In the genomic region with DNA sequence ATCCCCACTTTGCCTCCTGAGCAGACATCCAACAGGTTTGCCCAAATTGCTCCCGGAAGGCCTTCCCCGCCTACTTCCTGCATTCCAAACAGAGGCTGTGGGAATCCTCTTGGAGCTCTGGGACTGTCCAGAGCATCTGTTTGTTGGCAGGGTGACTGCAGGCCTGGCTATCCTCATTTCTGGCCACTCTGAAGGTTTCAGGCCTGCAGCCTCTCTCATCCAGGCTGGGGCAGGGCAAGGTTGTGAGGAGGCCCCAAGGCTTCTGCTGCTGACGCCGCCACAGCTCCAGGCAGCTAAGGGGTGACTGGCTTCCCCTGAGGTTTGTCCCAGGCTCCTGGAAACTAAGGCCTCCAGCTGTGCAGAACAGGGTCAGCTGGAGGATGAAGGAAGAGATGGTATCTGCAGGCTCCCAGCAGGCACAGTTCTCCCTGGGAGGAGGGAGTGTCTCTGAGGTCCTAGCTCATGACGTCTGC, we compare ENCODE assay signal across 1 cellular context.
TF ChIP-seq lines count a peak whose summit lies in the region.

No MANE protein-coding gene starts in this region.

TF ChIP-seq in HepG2, 621 proteins besides CTCF, POLR2A, EP300 and RAD21 (continued from another document and continues in another):
- TF ChIP-seq ZNF33B (CRISPR knock-in tag; IDR thresholded peaks at IDR 0.05) (no peak), ZNF558 (CRISPR knock-in tag; IDR thresholded peaks at IDR 0.05; ENCODE audit: borderline replicate concordance) (no peak), NRL (CRISPR knock-in tag; IDR thresholded peaks at IDR 0.05; ENCODE audit: borderline replicate concordance) (peak; percentile 66; the same call in 1 of the 2 replicates), ZIK1 (CRISPR knock-in tag; IDR thresholded peaks at IDR 0.05; ENCODE audit: borderline replicate concordance, low read depth) (no peak), ZEB1 (IDR thresholded peaks at IDR 0.05; ENCODE audit: insufficient replicate concordance, low read depth) (peak; percentile 17), MTA3 (CRISPR knock-in tag; IDR thresholded peaks at IDR 0.05) (no peak), TCF12 (IDR thresholded peaks at IDR 0.05) (no peak), TCF12 (CRISPR knock-in tag; IDR thresholded peaks at IDR 0.05) (no peak), ETV5 (CRISPR knock-in tag; IDR thresholded peaks at IDR 0.05; ENCODE audit: borderline replicate concordance) (peak; percentile 85), ZFY (CRISPR knock-in tag; IDR thresholded peaks at IDR 0.05) (peak; percentile 48; the same call in 1 of the 2 replicates), SPEN (CRISPR knock-in tag; IDR thresholded peaks at IDR 0.05; ENCODE audit: low read depth) (no peak), PHF21A (CRISPR knock-in tag; IDR thresholded peaks at IDR 0.05) (0 out of 2 replicates have a peak, but pooled peaks have one; percentile 43), MTF2 (CRISPR knock-in tag; IDR thresholded peaks at IDR 0.05; ENCODE audit: borderline replicate concordance) (no peak), TEAD3 (CRISPR knock-in tag; optimal IDR thresholded peaks at IDR 0.05; ENCODE audit: borderline replicate concordance) (peak; percentile 83), ELF1 (CRISPR knock-in tag; IDR thresholded peaks at IDR 0.05) (peak; percentile 50), ZNF317 (CRISPR knock-in tag; IDR thresholded peaks at IDR 0.05) (no peak), ELF3 (CRISPR knock-in tag; IDR thresholded peaks at IDR 0.05) (peak; percentile 47; the same call in 1 of the 2 replicates), NR2F6 (IDR thresholded peaks at IDR 0.05) (no peak), NR2F6 (CRISPR knock-in tag; IDR thresholded peaks at IDR 0.05) (0 out of 2 replicates have a peak, but pooled peaks have one; percentile 17), MED13 (CRISPR knock-in tag; IDR thresholded peaks at IDR 0.05) (no peak), NR2C2 (CRISPR knock-in tag; IDR thresholded peaks at IDR 0.05; ENCODE audit: borderline replicate concordance) (no peak), ZNF644 (CRISPR knock-in tag; IDR thresholded peaks at IDR 0.05; ENCODE audit: low read depth) (no peak), SMAD1 (CRISPR knock-in tag; IDR thresholded peaks at IDR 0.05; ENCODE audit: borderline replicate concordance, low read depth) (no peak), SALL1 (CRISPR knock-in tag; IDR thresholded peaks at IDR 0.05) (0 out of 2 replicates have a peak, but pooled peaks have one; percentile 16), HOXA7 (CRISPR knock-in tag; IDR thresholded peaks at IDR 0.05) (no peak), ZNF501 (CRISPR knock-in tag; IDR thresholded peaks at IDR 0.05) (no peak), NCOA5 (CRISPR knock-in tag; IDR thresholded peaks at IDR 0.05) (no peak), ZNF180 (CRISPR knock-in tag; IDR thresholded peaks at IDR 0.05; ENCODE audit: borderline replicate concordance, low read depth) (no peak), HOXA5 (CRISPR knock-in tag; IDR thresholded peaks at IDR 0.05) (no peak), LCORL (IDR thresholded peaks at IDR 0.05) (peak; percentile 34; the same call in 1 of the 2 replicates), LCORL (CRISPR knock-in tag; IDR thresholded peaks at IDR 0.05) (peak; percentile 53; the same call in 1 of the 2 replicates), ZFX (CRISPR knock-in tag; IDR thresholded peaks at IDR 0.05; ENCODE audit: low read depth) (peak; percentile 56; the same call in 1 of the 2 replicates), ZNF83 (CRISPR knock-in tag; IDR thresholded peaks at IDR 0.05; ENCODE audit: borderline replicate concordance) (no peak), MAFF (IDR thresholded peaks at IDR 0.05; ENCODE audit: low read depth, low read length) (no peak), HIVEP1 (CRISPR knock-in tag; IDR thresholded peaks at IDR 0.05) (no peak), IKZF1 (IDR thresholded peaks at IDR 0.05) (no peak), NCOA2 (CRISPR knock-in tag; IDR thresholded peaks at IDR 0.05) (0 out of 2 replicates have a peak, but pooled peaks have one; percentile 10), SP5 (CRISPR knock-in tag; IDR thresholded peaks at IDR 0.05; ENCODE audit: borderline replicate concordance, low read depth) (peak; percentile 96), ZNF839 (CRISPR knock-in tag; IDR thresholded peaks at IDR 0.05; ENCODE audit: borderline replicate concordance) (no peak), GATAD2A (CRISPR knock-in tag; IDR thresholded peaks at IDR 0.05) (no peak), HDAC2 (CRISPR knock-in tag; IDR thresholded peaks at IDR 0.05) (peak; percentile 54; the same call in 1 of the 2 replicates)
- TF ChIP-seq, protein P1, sequence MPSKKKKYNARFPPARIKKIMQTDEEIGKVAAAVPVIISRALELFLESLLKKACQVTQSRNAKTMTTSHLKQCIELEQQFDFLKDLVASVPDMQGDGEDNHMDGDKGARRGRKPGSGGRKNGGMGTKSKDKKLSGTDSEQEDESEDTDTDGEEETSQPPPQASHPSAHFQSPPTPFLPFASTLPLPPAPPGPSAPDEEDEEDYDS (CRISPR knock-in tag; IDR thresholded peaks at IDR 0.05): no peak
- TF ChIP-seq, protein P2, sequence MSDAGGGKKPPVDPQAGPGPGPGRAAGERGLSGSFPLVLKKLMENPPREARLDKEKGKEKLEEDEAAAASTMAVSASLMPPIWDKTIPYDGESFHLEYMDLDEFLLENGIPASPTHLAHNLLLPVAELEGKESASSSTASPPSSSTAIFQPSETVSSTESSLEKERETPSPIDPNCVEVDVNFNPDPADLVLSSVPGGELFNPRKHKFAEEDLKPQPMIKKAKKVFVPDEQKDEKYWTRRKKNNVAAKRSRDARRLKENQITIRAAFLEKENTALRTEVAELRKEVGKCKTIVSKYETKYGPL (CRISPR knock-in tag; IDR thresholded peaks at IDR 0.05): no peak
- TF ChIP-seq, protein P3, sequence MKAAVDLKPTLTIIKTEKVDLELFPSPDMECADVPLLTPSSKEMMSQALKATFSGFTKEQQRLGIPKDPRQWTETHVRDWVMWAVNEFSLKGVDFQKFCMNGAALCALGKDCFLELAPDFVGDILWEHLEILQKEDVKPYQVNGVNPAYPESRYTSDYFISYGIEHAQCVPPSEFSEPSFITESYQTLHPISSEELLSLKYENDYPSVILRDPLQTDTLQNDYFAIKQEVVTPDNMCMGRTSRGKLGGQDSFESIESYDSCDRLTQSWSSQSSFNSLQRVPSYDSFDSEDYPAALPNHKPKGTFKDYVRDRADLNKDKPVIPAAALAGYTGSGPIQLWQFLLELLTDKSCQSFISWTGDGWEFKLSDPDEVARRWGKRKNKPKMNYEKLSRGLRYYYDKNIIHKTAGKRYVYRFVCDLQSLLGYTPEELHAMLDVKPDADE (CRISPR knock-in tag; IDR thresholded peaks at IDR 0.05): no peak
- TF ChIP-seq, protein P4, sequence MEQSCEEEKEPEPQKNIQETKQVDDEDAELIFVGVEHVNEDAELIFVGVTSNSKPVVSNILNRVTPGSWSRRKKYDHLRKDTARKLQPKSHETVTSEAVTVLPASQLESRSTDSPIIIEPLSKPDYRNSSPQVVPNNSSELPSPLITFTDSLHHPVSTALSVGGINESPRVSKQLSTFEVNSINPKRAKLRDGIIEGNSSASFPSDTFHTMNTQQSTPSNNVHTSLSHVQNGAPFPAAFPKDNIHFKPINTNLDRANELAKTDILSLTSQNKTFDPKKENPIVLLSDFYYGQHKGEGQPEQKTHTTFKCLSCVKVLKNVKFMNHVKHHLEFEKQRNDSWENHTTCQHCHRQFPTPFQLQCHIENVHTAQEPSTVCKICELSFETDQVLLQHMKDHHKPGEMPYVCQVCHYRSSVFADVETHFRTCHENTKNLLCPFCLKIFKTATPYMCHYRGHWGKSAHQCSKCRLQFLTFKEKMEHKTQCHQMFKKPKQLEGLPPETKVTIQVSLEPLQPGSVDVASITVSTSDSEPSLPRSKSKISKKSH (CRISPR knock-in tag; IDR thresholded peaks at IDR 0.05; ENCODE audit: borderline replicate concordance): 0 out of 2 replicates have a peak, but pooled peaks have one; percentile 23
- TF ChIP-seq, protein P5, sequence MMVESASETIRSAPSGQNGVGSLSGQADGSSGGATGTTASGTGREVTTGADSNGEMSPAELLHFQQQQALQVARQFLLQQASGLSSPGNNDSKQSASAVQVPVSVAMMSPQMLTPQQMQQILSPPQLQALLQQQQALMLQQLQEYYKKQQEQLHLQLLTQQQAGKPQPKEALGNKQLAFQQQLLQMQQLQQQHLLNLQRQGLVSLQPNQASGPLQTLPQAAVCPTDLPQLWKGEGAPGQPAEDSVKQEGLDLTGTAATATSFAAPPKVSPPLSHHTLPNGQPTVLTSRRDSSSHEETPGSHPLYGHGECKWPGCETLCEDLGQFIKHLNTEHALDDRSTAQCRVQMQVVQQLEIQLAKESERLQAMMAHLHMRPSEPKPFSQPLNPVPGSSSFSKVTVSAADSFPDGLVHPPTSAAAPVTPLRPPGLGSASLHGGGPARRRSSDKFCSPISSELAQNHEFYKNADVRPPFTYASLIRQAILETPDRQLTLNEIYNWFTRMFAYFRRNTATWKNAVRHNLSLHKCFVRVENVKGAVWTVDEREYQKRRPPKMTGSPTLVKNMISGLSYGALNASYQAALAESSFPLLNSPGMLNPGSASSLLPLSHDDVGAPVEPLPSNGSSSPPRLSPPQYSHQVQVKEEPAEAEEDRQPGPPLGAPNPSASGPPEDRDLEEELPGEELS (CRISPR knock-in tag; IDR thresholded peaks at IDR 0.05): peak; percentile 31; the same call in 1 of the 2 replicates
- TF ChIP-seq, protein P6, sequence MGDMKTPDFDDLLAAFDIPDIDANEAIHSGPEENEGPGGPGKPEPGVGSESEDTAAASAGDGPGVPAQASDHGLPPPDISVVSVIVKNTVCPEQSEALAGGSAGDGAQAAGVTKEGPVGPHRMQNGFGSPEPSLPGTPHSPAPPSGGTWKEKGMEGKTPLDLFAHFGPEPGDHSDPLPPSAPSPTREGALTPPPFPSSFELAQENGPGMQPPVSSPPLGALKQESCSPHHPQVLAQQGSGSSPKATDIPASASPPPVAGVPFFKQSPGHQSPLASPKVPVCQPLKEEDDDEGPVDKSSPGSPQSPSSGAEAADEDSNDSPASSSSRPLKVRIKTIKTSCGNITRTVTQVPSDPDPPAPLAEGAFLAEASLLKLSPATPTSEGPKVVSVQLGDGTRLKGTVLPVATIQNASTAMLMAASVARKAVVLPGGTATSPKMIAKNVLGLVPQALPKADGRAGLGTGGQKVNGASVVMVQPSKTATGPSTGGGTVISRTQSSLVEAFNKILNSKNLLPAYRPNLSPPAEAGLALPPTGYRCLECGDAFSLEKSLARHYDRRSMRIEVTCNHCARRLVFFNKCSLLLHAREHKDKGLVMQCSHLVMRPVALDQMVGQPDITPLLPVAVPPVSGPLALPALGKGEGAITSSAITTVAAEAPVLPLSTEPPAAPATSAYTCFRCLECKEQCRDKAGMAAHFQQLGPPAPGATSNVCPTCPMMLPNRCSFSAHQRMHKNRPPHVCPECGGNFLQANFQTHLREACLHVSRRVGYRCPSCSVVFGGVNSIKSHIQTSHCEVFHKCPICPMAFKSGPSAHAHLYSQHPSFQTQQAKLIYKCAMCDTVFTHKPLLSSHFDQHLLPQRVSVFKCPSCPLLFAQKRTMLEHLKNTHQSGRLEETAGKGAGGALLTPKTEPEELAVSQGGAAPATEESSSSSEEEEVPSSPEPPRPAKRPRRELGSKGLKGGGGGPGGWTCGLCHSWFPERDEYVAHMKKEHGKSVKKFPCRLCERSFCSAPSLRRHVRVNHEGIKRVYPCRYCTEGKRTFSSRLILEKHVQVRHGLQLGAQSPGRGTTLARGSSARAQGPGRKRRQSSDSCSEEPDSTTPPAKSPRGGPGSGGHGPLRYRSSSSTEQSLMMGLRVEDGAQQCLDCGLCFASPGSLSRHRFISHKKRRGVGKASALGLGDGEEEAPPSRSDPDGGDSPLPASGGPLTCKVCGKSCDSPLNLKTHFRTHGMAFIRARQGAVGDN (CRISPR knock-in tag; IDR thresholded peaks at IDR 0.05): peak; percentile 62
- TF ChIP-seq, protein P7, sequence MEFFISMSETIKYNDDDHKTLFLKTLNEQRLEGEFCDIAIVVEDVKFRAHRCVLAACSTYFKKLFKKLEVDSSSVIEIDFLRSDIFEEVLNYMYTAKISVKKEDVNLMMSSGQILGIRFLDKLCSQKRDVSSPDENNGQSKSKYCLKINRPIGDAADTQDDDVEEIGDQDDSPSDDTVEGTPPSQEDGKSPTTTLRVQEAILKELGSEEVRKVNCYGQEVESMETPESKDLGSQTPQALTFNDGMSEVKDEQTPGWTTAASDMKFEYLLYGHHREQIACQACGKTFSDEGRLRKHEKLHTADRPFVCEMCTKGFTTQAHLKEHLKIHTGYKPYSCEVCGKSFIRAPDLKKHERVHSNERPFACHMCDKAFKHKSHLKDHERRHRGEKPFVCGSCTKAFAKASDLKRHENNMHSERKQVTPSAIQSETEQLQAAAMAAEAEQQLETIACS (CRISPR knock-in tag; IDR thresholded peaks at IDR 0.05): no peak
- TF ChIP-seq, protein P8, sequence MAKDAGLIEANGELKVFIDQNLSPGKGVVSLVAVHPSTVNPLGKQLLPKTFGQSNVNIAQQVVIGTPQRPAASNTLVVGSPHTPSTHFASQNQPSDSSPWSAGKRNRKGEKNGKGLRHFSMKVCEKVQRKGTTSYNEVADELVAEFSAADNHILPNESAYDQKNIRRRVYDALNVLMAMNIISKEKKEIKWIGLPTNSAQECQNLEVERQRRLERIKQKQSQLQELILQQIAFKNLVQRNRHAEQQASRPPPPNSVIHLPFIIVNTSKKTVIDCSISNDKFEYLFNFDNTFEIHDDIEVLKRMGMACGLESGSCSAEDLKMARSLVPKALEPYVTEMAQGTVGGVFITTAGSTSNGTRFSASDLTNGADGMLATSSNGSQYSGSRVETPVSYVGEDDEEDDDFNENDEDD (CRISPR knock-in tag; IDR thresholded peaks at IDR 0.05; ENCODE audit: borderline replicate concordance): no peak; the same call in 1 of the 2 replicates
- TF ChIP-seq, protein P9, sequence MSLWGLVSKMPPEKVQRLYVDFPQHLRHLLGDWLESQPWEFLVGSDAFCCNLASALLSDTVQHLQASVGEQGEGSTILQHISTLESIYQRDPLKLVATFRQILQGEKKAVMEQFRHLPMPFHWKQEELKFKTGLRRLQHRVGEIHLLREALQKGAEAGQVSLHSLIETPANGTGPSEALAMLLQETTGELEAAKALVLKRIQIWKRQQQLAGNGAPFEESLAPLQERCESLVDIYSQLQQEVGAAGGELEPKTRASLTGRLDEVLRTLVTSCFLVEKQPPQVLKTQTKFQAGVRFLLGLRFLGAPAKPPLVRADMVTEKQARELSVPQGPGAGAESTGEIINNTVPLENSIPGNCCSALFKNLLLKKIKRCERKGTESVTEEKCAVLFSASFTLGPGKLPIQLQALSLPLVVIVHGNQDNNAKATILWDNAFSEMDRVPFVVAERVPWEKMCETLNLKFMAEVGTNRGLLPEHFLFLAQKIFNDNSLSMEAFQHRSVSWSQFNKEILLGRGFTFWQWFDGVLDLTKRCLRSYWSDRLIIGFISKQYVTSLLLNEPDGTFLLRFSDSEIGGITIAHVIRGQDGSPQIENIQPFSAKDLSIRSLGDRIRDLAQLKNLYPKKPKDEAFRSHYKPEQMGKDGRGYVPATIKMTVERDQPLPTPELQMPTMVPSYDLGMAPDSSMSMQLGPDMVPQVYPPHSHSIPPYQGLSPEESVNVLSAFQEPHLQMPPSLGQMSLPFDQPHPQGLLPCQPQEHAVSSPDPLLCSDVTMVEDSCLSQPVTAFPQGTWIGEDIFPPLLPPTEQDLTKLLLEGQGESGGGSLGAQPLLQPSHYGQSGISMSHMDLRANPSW (CRISPR knock-in tag; IDR thresholded peaks at IDR 0.05; ENCODE audit: borderline replicate concordance): no peak
